21 cellular contexts compared by ENCODE assay signal in the genomic region with DNA sequence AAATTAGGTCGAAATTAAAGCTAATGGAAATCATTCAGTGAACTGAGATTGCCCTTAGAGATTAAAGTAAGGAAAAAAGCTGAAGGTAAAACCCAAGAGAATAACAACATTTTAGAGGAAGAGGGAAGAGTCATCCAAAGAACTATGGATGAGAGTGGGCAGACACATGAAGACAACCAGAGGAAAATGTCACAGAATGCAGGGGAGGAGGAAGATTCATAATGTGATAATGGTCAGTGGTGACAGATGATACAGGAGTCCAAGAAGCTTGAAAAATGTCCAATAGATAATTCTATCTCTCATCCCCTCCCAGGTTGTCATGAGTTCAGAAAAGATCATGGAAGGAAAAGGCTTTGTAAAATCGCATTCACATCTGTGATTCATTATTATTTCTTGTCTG.
"Had no signal": no experiment of that assay in that cellular context is flagged by ENCODE, and none has a peak within 500 bp of the region (broad histone marks: within the 10 kb centered on the region; RNA-seq: fewer than 3 reads in every experiment).

No MANE protein-coding gene starts in this region.

- H3K36me3 ChIP-seq: SJSA1 had no signal

- H3K4me3 ChIP-seq: body of pancreas, SJSA1 had no signal

- H3K27me3 ChIP-seq: body of pancreas, SJSA1 had no signal

- ATAC-seq: activated CD8-positive, alpha-beta T cell treated with anti-CD3 and anti-CD28 coated beads, Interleukin-2, amount 10 ng/mL, durations not matched to agents 7 days and 5 days; body of pancreas; PC-3; WTC11 had no signal

- H3K9me3 ChIP-seq: SJSA1 had no signal

- DNase-seq: activated CD4-positive, alpha-beta T cell treated with anti-CD3 and anti-CD28 coated beads for 48 hours; activated CD4-positive, alpha-beta T cell treated with anti-CD3 and anti-CD28 coated beads, Interleukin-2, amount 50 U/mL, for 4 hours; activated CD4-positive, CD25-positive, alpha-beta regulatory T cell treated with anti-CD3 and anti-CD28 coated beads, Interleukin-2, amount 50 U/mL, for 72 hours; activated CD8-positive, alpha-beta memory T cell treated with anti-CD3 and anti-CD28 coated beads, Interleukin-2, amount 50 U/mL, for 48 hours; activated CD8-positive, alpha-beta T cell treated with anti-CD3 and anti-CD28 coated beads, Interleukin-2, amount 10 ng/mL, durations not matched to agents 7 days and 5 days; activated naive CD4-positive, alpha-beta T cell; activated T-cell treated with anti-CD3 and anti-CD28 coated beads, Interleukin-2, amount 50 U/mL, for 1 hour; aorta; body of pancreas; Kasumi-1; KBM-7; NCI-H1105 treated with DMSO at 0.1 percent for 48 hours; NCI-H1436 treated with DMSO at 0.1 percent for 48 hours; NCI-H2081 treated with DMSO at 0.1 percent for 48 hours; NCI-H446; NCI-H524; PC-3; SHP77 had no signal

- FAIRE-seq: RCC 7860 had no signal

- H3K27ac ChIP-seq: body of pancreas, SJSA1 had no signal
